10 cellular contexts compared by ENCODE assay signal in the genomic region with DNA sequence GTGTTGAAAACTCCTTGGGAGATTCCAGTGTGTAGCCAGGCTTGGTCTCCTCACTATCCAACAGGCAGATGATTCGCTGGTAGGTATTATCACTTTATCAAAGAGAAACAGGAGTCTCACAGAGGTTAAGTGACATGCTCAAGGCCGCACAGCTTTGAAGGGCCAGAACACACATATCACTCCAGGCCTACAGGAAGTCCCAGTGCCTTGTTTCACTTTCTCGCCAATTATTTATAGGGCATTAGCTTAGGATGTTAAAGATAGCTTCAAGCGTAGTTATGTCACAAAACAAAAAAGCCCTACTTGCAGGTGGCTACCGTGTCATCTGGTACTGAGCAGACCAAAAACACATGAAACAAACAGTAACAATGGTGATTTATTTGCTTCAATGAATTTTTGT. TPM values are rescaled to one million over a fixed set of nuclear protein-coding genes. Genes with fewer than 3 reads are reported as not detected.
DNase-seq lines count a peak whose midpoint lies in the region; ATAC-seq, FAIRE-seq and TF ChIP-seq lines count a peak whose summit lies in the region.
"Had no signal": no experiment of that assay in that cellular context is flagged by ENCODE, and none has a peak within 500 bp of the region (broad histone marks: within the 10 kb centered on the region; RNA-seq: fewer than 3 reads in every experiment).

No MANE protein-coding gene starts in this region.

- no peak overlapping the region for H2AFZ ChIP-seq in trophoblast cell (ENCODE audit: insufficient read depth, low read length, poor library complexity)

- H2BK120ac ChIP-seq in trophoblast cell (ENCODE audit: insufficient read depth, low read length, poor library complexity): no peak overlapping the region

- H3K36me3 ChIP-seq in trophoblast cell (ENCODE audit: control insufficient read depth in 1 of 2, insufficient read depth in 2 of 2, low read length in 2 of 2): no peaks in the 10 kb centered on the region

- no CpG with 5 or more reads among the region's 5 CpGs for WGBS in trophoblast cell (ENCODE audit: extremely low coverage, insufficient coverage, insufficient read length)

- H3K4me2 ChIP-seq in trophoblast cell (ENCODE audit: low read length): no peak overlapping the region

- no peak overlapping the region for H3K23ac ChIP-seq in trophoblast cell (ENCODE audit: low read length)

- no peak overlapping the region for H3K14ac ChIP-seq in trophoblast cell (ENCODE audit: low read length)

- no peak overlapping the region for H3K27ac ChIP-seq in trophoblast cell (ENCODE audit: low read depth, low read length)

- H3K9me3 ChIP-seq in trophoblast cell (ENCODE audit: insufficient read depth, low read depth, low read length): no peaks in the 10 kb centered on the region

- H2BK5ac ChIP-seq in trophoblast cell (ENCODE audit: low read depth, low read length, poor library complexity): no peak overlapping the region

- H3K79me1 ChIP-seq in trophoblast cell (ENCODE audit: low read length): no peaks in the 10 kb centered on the region

- ATAC-seq in GM21381 (IDR thresholded peaks at IDR 0.05; ENCODE audit: unreplicated experiment) (peak; percentile 61), HG03175 (IDR thresholded peaks at IDR 0.05; ENCODE audit: unreplicated experiment) (peak; percentile 72), Right ventricle myocardium superior (ENCODE audit: poor library complexity) (peak; percentile 61)

- H3K18ac ChIP-seq in trophoblast cell (ENCODE audit: low read length): no peak overlapping the region

- peak; percentile 97 for FAIRE-seq in GM12892 (lab: Jason Lieb, UNC)

- no peaks in the 10 kb centered on the region for H3K79me2 ChIP-seq in trophoblast cell (ENCODE audit: control insufficient read depth, insufficient read depth, low read length, poor library complexity)

- no peaks in the 10 kb centered on the region for H3K27me3 ChIP-seq in trophoblast cell (ENCODE audit: insufficient read depth, low read length)

- TF ChIP-seq POLR2A in GM12892 (IDR thresholded peaks at IDR 0.05; ENCODE audit: low read depth, low read length): peak; percentile 51; the same call in 1 of the 2 replicates

- H2AK5ac ChIP-seq in trophoblast cell (ENCODE audit: low read length): no peak overlapping the region

- no peak overlapping the region for H3K4ac ChIP-seq in trophoblast cell (ENCODE audit: low read depth, low read length)

- H3K4me1 ChIP-seq in trophoblast cell (ENCODE audit: control insufficient read depth in 1 of 2, insufficient read depth in 2 of 2, low read length in 2 of 2): no peaks in the 10 kb centered on the region

- intact Hi-C loops in Right ventricle myocardium superior (cut with DNase I): no loop called here

- H4K12ac ChIP-seq in trophoblast cell (ENCODE audit: low read depth, low read length): no peak overlapping the region

- no peak overlapping the region for H3K4me3 ChIP-seq in trophoblast cell (ENCODE audit: low read depth, low read length)

- no peak for DNase-seq in GM12892 (ENCODE audit: insufficient read length)
- DNase-seq in Right ventricle myocardium superior: no peak
- no peak for DNase-seq in cerebellar cortex (ENCODE audit: low spot score)
- DNase-seq in mesenteric fat pad (ENCODE audit: low spot score): no peak
- no peak for DNase-seq in trophoblast cell
- DNase-seq in NCI-H2029 treated with DMSO at 0.1 percent for 48 hours (lab: John Stamatoyannopoulos, UW): no peak
- DNase-seq: activated gamma-delta T cell, KBM-7 had no signal

- no peak overlapping the region for H4K91ac ChIP-seq in trophoblast cell (ENCODE audit: low read depth, low read length)

- H4K8ac ChIP-seq in trophoblast cell (ENCODE audit: low read depth, low read length): no peak overlapping the region

- no peak overlapping the region for H2BK12ac ChIP-seq in trophoblast cell (ENCODE audit: low read length)

- H3K9ac ChIP-seq in trophoblast cell (ENCODE audit: low read length): no peak overlapping the region

RNA-seq across cellular contexts. Expression of gene ATP8A1, which starts 13.2 kb away (rescaled TPM):
- polyA plus RNA-seq in GM12892 (2012; ENCODE audit: missing spikeins): 53.0 TPM
- total RNA-seq in Right ventricle myocardium superior: 19.3 TPM
- 11.3 TPM for total RNA-seq in mesenteric fat pad
- 0.44 and 0.68 TPM in 2 replicates for polyA plus RNA-seq in trophoblast cell (2013)
